12 cellular contexts compared by ENCODE assay signal in genomic region chr6:25173232-25173631, GRCh38.
DNase-seq lines count a peak whose midpoint lies in the region; ATAC-seq and TF ChIP-seq lines count a peak whose summit lies in the region.
"Had no signal": no experiment of that assay in that cellular context is flagged by ENCODE, and none has a peak within 500 bp of the region (broad histone marks: within the 10 kb centered on the region; RNA-seq: fewer than 3 reads in every experiment).

No MANE protein-coding gene starts in this region.

- ATAC-seq in HCT116 (peak; percentile 30; the same call in 1 of the 2 replicates), right cardiac atrium (no peak)

- H3K9me3 ChIP-seq in HCT116 (ENCODE audit: control insufficient read depth in 1 of 2, insufficient read depth in 1 of 2, low read depth in 1 of 2, low read length in 2 of 2) (no peaks in the 10 kb centered on the region), esophagus (ENCODE audit: control insufficient read depth in 2 of 2, insufficient read depth in 1 of 2, low read depth in 1 of 2, low read length in 1 of 2) (no peaks in the 10 kb centered on the region), smooth muscle cell (replicated peaks; ENCODE audit: low read depth) (no peaks in the 10 kb centered on the region), right cardiac atrium (ENCODE audit: control insufficient read depth, low read length) (no peaks in the 10 kb centered on the region)
- H3K9me3 ChIP-seq: mucosa of descending colon had no signal

- no peaks in the 10 kb centered on the region for H4K20me1 ChIP-seq in HCT116 (ENCODE audit: insufficient read depth)
- H4K20me1 ChIP-seq in smooth muscle cell (ENCODE audit: low read depth), result no peaks in the 10 kb centered on the region

- BruUV-seq in HCT116 (replicated peaks; lab: Mats Ljungman, UMichigan), result no TSS peak

- H3K79me2 ChIP-seq in HCT116 (ENCODE audit: insufficient read depth, low read length) (no peaks in the 10 kb centered on the region), smooth muscle cell (ENCODE audit: low read depth) (no peaks in the 10 kb centered on the region)

- H2AFZ ChIP-seq in HCT116 (ENCODE audit: low read depth, low read length, poor library complexity, severe bottlenecking), result peak overlapping the region; percentile 20
- no peak overlapping the region for H2AFZ ChIP-seq in smooth muscle cell (ENCODE audit: low read depth)

- peaks cover 17% of the 10 kb centered on the region for H3F3A ChIP-seq in smooth muscle cell (ENCODE audit: low read depth)

- POLR2A ChIA-PET in HCT116 (lab: Charles Lee) (no interaction called here), RWPE1 (lab: Yijun Ruan, JAX; ENCODE audit: low non-redundant PET) (no interaction called here)

- no peak for TF ChIP-seq POLR2A in HCT116 (IDR thresholded peaks at IDR 0.05; ENCODE audit: borderline replicate concordance, extremely low read depth, insufficient read depth, insufficient read length)

- intact Hi-C loops in HCT116 (cut with micrococcal nuclease) (no loop called here), right cardiac atrium (cut with DNase I) (no loop called here)

- no peaks in the 10 kb centered on the region for H3K27me3 ChIP-seq in HCT116 (ENCODE audit: insufficient read depth, low read length)
- H3K27me3 ChIP-seq in esophagus (ENCODE audit: control insufficient read depth in 1 of 2, insufficient read depth in 2 of 2, low read length in 2 of 2), result no peaks in the 10 kb centered on the region
- H3K27me3 ChIP-seq in smooth muscle cell (ENCODE audit: low read depth), result no peaks in the 10 kb centered on the region
- no peaks in the 10 kb centered on the region for H3K27me3 ChIP-seq in right cardiac atrium (ENCODE audit: control insufficient read depth, insufficient read depth)

- 80 to 81% methylated on average over 1 of the region's 1 CpG for WGBS in esophagus, 2 donors
- 42% methylated on average over 1 of the region's 1 CpG for WGBS in smooth muscle cell (ENCODE audit: low lambda C conversion rate)
- 71% methylated on average over 1 of the region's 1 CpG for WGBS in right cardiac atrium

- peak overlapping the region; percentile 49 for H3K4me2 ChIP-seq in HCT116 (ENCODE audit: low read length)
- H3K4me2 ChIP-seq in smooth muscle cell, result peak overlapping the region; percentile 46

- H3K27ac ChIP-seq in HCT116 (ENCODE audit: low read depth, low read length) (no peak overlapping the region), RWPE1 (peak overlapping the region; percentile 83), esophagus (ENCODE audit: low read depth in 2 of 2, low read length in 1 of 2) (peak overlapping the region; percentile 12 to 49), smooth muscle cell (ENCODE audit: low read depth) (peak overlapping the region; percentile 97), right cardiac atrium (ENCODE audit: low read length) (no peak overlapping the region)

- RAD21 ChIA-PET in HCT116 (lab: Charles Lee; ENCODE audit: low non-redundant PET in 1 of 2, low total read pairs in 2 of 2, uncharacterized antibody in 2 of 2, unreplicated experiment in 2 of 2), result interaction anchor here in 1 of 2 experiments (0.7 kb wide), 1 partner anchor 769 kb away, joined by 4 read pairs; no protein-coding TSS in a partner anchor

- CTCF ChIA-PET in HCT116 (lab: Charles Lee) (no interaction called here), RWPE1 (lab: Yijun Ruan, JAX) (interaction anchor here (0.6 to 1.4 kb wide), 2 partner anchors 51 to 112 kb away, joined by 3 to 6 read pairs; no protein-coding TSS in a partner anchor)

- DNase-seq in HCT116 (ENCODE audit: low read depth, low spot score) (no peak), RWPE1 (ENCODE audit: low spot score) (no peak), smooth muscle cell (lab: John Stamatoyannopoulos, UW; ENCODE audit: unreplicated experiment) (no peak), right cardiac atrium (no peak), RKO (ENCODE audit: low spot score) (no peak), OCI-M2 (lab: John Stamatoyannopoulos, UW; ENCODE audit: unreplicated experiment) (no peak)
- DNase-seq: activated CD4-positive, alpha-beta T cell treated with anti-CD3 and anti-CD28 coated beads for 1 hour; GF-D8; GOT3; mucosa of descending colon; stimulated activated CD4-positive, alpha-beta T cell treated with anti-CD3 and anti-CD28 coated beads, Interleukin-2, amount 100 ng/mL, for 48 hours had no signal

- TF ChIP-seq CTCF in HCT116 (IDR thresholded peaks at IDR 0.05 in 2 of 3, conservative IDR thresholded peaks at IDR 0.05 in 1 of 3; ENCODE audit: borderline replicate concordance in 1 of 3, insufficient read depth in 1 of 3, low read depth in 2 of 3, low read length in 2 of 3) (no peak), RWPE1 (conservative IDR thresholded peaks at IDR 0.05; ENCODE audit: low read depth) (no peak), smooth muscle cell (IDR thresholded peaks at IDR 0.05; ENCODE audit: borderline replicate concordance, insufficient read depth, poor library complexity, severe bottlenecking) (no peak)

- no peak overlapping the region for H3K9ac ChIP-seq in HCT116 (ENCODE audit: low read length)
- H3K9ac ChIP-seq in smooth muscle cell (ENCODE audit: low read depth), result peak overlapping the region; percentile 69

- TF ChIP-seq RAD21 in HCT116 (IDR thresholded peaks at IDR 0.05; ENCODE audit: low read depth), result no peak

- H3K9me2 ChIP-seq in HCT116 (ENCODE audit: insufficient read depth), result no peaks in the 10 kb centered on the region

- H3K4me1 ChIP-seq in HCT116 (ENCODE audit: control insufficient read depth in 1 of 2, insufficient read depth in 2 of 2, low read length in 2 of 2) (peaks cover 19 to 32% of the 10 kb centered on the region in 2 experiments), esophagus (ENCODE audit: control insufficient read depth in 2 of 2, insufficient read depth in 2 of 2, low read length in 1 of 2) (peaks cover 0 to 7% of the 10 kb centered on the region in 2 donors), smooth muscle cell (ENCODE audit: low read depth) (peaks cover 9% of the 10 kb centered on the region), right cardiac atrium (ENCODE audit: control insufficient read depth, insufficient read depth, low read length) (peaks cover 4% of the 10 kb centered on the region)

- H3K4me3 ChIP-seq in HCT116 (replicated peaks in 1 of 2; ENCODE audit: low read depth in 1 of 2, low read length in 2 of 2), result no peak overlapping the region
- no peak overlapping the region for H3K4me3 ChIP-seq in esophagus (ENCODE audit: low read depth in 1 of 2, low read length in 2 of 2)
- no peak overlapping the region for H3K4me3 ChIP-seq in smooth muscle cell
- no peak overlapping the region for H3K4me3 ChIP-seq in right cardiac atrium (ENCODE audit: low read length)
- H3K4me3 ChIP-seq: mucosa of descending colon had no signal

- H3K36me3 ChIP-seq in HCT116 (ENCODE audit: control insufficient read depth in 1 of 2, insufficient read depth in 2 of 2, low read length in 2 of 2), result no peaks in the 10 kb centered on the region
- no peaks in the 10 kb centered on the region for H3K36me3 ChIP-seq in esophagus (ENCODE audit: control insufficient read depth in 2 of 2, insufficient read depth in 2 of 2, low read length in 1 of 2)
- H3K36me3 ChIP-seq in smooth muscle cell (ENCODE audit: low read depth), result no peaks in the 10 kb centered on the region

TF ChIP-seq in HCT116, 20 proteins besides CTCF, POLR2A, EP300 and RAD21:
- TF ChIP-seq FOSL1 (IDR thresholded peaks at IDR 0.05; ENCODE audit: low read depth), result no peak
- no peak for TF ChIP-seq JUND (IDR thresholded peaks at IDR 0.05)
- no peak for TF ChIP-seq POLR2AphosphoS5 (IDR thresholded peaks at IDR 0.05; ENCODE audit: low read depth, low read length)
- no peak for TF ChIP-seq MAX (IDR thresholded peaks at IDR 0.05)
- TF ChIP-seq EGR1 (IDR thresholded peaks at IDR 0.05; ENCODE audit: low read depth), result no peak
- no peak for TF ChIP-seq EZH2phosphoT487 (IDR thresholded peaks at IDR 0.05; ENCODE audit: borderline replicate concordance)
- no peak for TF ChIP-seq ZFX (IDR thresholded peaks at IDR 0.05)
- TF ChIP-seq EZH2 (IDR thresholded peaks at IDR 0.05), result no peak
- TF ChIP-seq YY1 (IDR thresholded peaks at IDR 0.05; ENCODE audit: extremely low read depth, insufficient replicate concordance, low read depth, low read length), result no peak
- no peak for TF ChIP-seq CBX3 (IDR thresholded peaks at IDR 0.05; ENCODE audit: low read depth)

Comparison
In these comparisons a context has a peak if more than half of its experiments do, and no peak if none do; other contexts are left out.
1. H3K27ac ChIP-seq: peak in RWPE1 (single experiment), esophagus (2 of 2) and smooth muscle cell (single experiment); none in HCT116 (single experiment) and right cardiac atrium (single experiment).